8 cellular contexts compared by ENCODE assay signal in genomic region chr6:26438000-26438399, GRCh38.
"Had no signal": no experiment of that assay in that cellular context is flagged by ENCODE, and none has a peak within 500 bp of the region (broad histone marks: within the 10 kb centered on the region; RNA-seq: fewer than 3 reads in every experiment).

No MANE protein-coding gene starts in this region.

- DNase-seq: GM23248, GOT3, H7, HCEC 1CT, Karpas-422, KBM-7 had no signal

- H3K4me3 ChIP-seq: GM23248 had no signal

- H3K4me2 ChIP-seq: KMS-11 had no signal

- FAIRE-seq: HTR-8/SVneo had no signal

- H3K27ac ChIP-seq: GM23248, KMS-11 had no signal

- H3K9ac ChIP-seq: GM23248, KMS-11 had no signal

- H2AFZ ChIP-seq: GM23248 had no signal
